Comparison of ENCODE assay signal across 14 cellular contexts in genomic region chr10:8137272-8137680, GRCh38.
A peak's percentile ranks its signal among the peaks of the same experiment; 100 is the strongest.
DNase-seq lines count a peak whose midpoint lies in the region; ATAC-seq and TF ChIP-seq lines count a peak whose summit lies in the region.
"Had no signal": no experiment of that assay in that cellular context is flagged by ENCODE, and none has a peak within 500 bp of the region (broad histone marks: within the 10 kb centered on the region; RNA-seq: fewer than 3 reads in every experiment).

No MANE protein-coding gene starts in this region.

- DNase-seq in CD4-positive, alpha-beta T cell = peak in 6 of 10 experiments; percentile 1 to 20 (median 10)
- peak; percentile 90 for DNase-seq in activated CD4-positive, alpha-beta T cell treated with anti-CD3 and anti-CD28 coated beads, Interleukin-2, amount 10 ng/mL, durations not matched to agents 24 days and 14 days
- DNase-seq in activated naive CD4-positive, alpha-beta T cell treated with anti-CD3 and anti-CD28 coated beads for 36 hours = peak; percentile 50
- peak; percentile 26 to 40 for DNase-seq in stimulated activated CD4-positive, alpha-beta T cell treated with anti-CD3 and anti-CD28 coated beads, Interleukin-15, amount 100 ng/mL, for 48 hours (ENCODE audit: low read depth in 2 of 2)
- no peak for DNase-seq in cardiac septum (ENCODE audit: low spot score)
- no peak for DNase-seq in SHP77 treated with DMSO at 0.1 percent for 48 hours (lab: John Stamatoyannopoulos, UW)
- DNase-seq in NCI-H2029 treated with DMSO at 0.1 percent for 48 hours (lab: John Stamatoyannopoulos, UW) = no peak
- DNase-seq: DMS79 treated with DMSO at 0.1 percent for 48 hours, NCI-H1105, Peyer's patch, uterus had no signal

- H3K9me3 Mint-ChIP-seq in CD4-positive, alpha-beta T cell = no peaks in the 10 kb centered on the region
- peaks cover 9% of the 10 kb centered on the region for H3K9me3 Mint-ChIP-seq in activated CD4-positive, alpha-beta T cell treated with anti-CD3 and anti-CD28 coated beads, Interleukin-2, amount 10 ng/mL, durations not matched to agents 24 days and 14 days
- H3K9me3 Mint-ChIP-seq in activated naive CD4-positive, alpha-beta T cell treated with anti-CD3 and anti-CD28 coated beads for 36 hours = no peaks in the 10 kb centered on the region

- peak overlapping the region; percentile 88 for H3K4me3 Mint-ChIP-seq in CD4-positive, alpha-beta T cell
- H3K4me3 Mint-ChIP-seq in activated CD4-positive, alpha-beta T cell treated with anti-CD3 and anti-CD28 coated beads, Interleukin-2, amount 10 ng/mL, durations not matched to agents 24 days and 14 days = peak overlapping the region; percentile 82
- H3K4me3 Mint-ChIP-seq in activated naive CD4-positive, alpha-beta T cell treated with anti-CD3 and anti-CD28 coated beads for 36 hours = peak overlapping the region; percentile 53

- no peaks in the 10 kb centered on the region for H3K9me3 ChIP-seq in CD4-positive, alpha-beta T cell (ENCODE audit: control insufficient read depth, low read length)
- H3K9me3 ChIP-seq: HAP-1, Peyer's patch, uterus had no signal

- H3K27ac Mint-ChIP-seq in CD4-positive, alpha-beta T cell = peak overlapping the region; percentile 90
- H3K27ac Mint-ChIP-seq in activated CD4-positive, alpha-beta T cell treated with anti-CD3 and anti-CD28 coated beads, Interleukin-2, amount 10 ng/mL, durations not matched to agents 24 days and 14 days = peak overlapping the region; percentile 89
- H3K27ac Mint-ChIP-seq in activated naive CD4-positive, alpha-beta T cell treated with anti-CD3 and anti-CD28 coated beads for 36 hours = peak overlapping the region; percentile 59

- CTCF ChIA-PET in CD4-positive, alpha-beta T cell (lab: Charles Lee) = no interaction called here
- CTCF ChIA-PET in activated naive CD4-positive, alpha-beta T cell treated with anti-CD3 and anti-CD28 coated beads for 36 hours (lab: Charles Lee) = interaction anchor here (0.9 to 1.8 kb wide), 2 partner anchors 74 to 265 kb away, joined by 4 read pairs; no protein-coding TSS in a partner anchor

- intact Hi-C loops in CD4-positive, alpha-beta T cell (cut with DNase I, micrococcal nuclease) = loop anchor here (2.0 to 5.0 kb wide), 4 partner anchors 45 to 960 kb away; no protein-coding TSS in a partner anchor
- intact Hi-C loops in activated CD4-positive, alpha-beta T cell treated with anti-CD3 and anti-CD28 coated beads, Interleukin-2, amount 10 ng/mL, durations not matched to agents 24 days and 14 days (cut with micrococcal nuclease) = loop anchor here (1.0 to 10.0 kb wide), 6 partner anchors 46 to 888 kb away; no protein-coding TSS in a partner anchor
- intact Hi-C loops in activated naive CD4-positive, alpha-beta T cell treated with anti-CD3 and anti-CD28 coated beads for 36 hours (cut with micrococcal nuclease) = loop anchor here (2.0 to 10.0 kb wide), 7 partner anchors 46 to 1160 kb away; no protein-coding TSS in a partner anchor
- intact Hi-C loops in cardiac septum (cut with DNase I) = no loop called here

- ATAC-seq in CD4-positive, alpha-beta T cell (ENCODE audit: poor library complexity) = peak; percentile 79
- no peak for ATAC-seq in GM21360 (IDR thresholded peaks at IDR 0.05; ENCODE audit: unreplicated experiment)
- ATAC-seq: GM12878 had no signal

- H3K27me3 Mint-ChIP-seq in CD4-positive, alpha-beta T cell = no peaks in the 10 kb centered on the region
- no peaks in the 10 kb centered on the region for H3K27me3 Mint-ChIP-seq in activated CD4-positive, alpha-beta T cell treated with anti-CD3 and anti-CD28 coated beads, Interleukin-2, amount 10 ng/mL, durations not matched to agents 24 days and 14 days
- H3K27me3 Mint-ChIP-seq in activated naive CD4-positive, alpha-beta T cell treated with anti-CD3 and anti-CD28 coated beads for 36 hours (ENCODE audit: low read depth) = peaks cover 6% of the 10 kb centered on the region

- no peaks in the 10 kb centered on the region for H3K36me3 Mint-ChIP-seq in CD4-positive, alpha-beta T cell (ENCODE audit: low read depth)
- H3K36me3 Mint-ChIP-seq in activated CD4-positive, alpha-beta T cell treated with anti-CD3 and anti-CD28 coated beads, Interleukin-2, amount 10 ng/mL, durations not matched to agents 24 days and 14 days (ENCODE audit: low read depth) = no peaks in the 10 kb centered on the region
- H3K36me3 Mint-ChIP-seq in activated naive CD4-positive, alpha-beta T cell treated with anti-CD3 and anti-CD28 coated beads for 36 hours (ENCODE audit: low read depth) = no peaks in the 10 kb centered on the region

- TF ChIP-seq CTCF in CD4-positive, alpha-beta T cell (IDR thresholded peaks at IDR 0.05) = no peak

- peaks cover 40% of the 10 kb centered on the region for H3K4me1 Mint-ChIP-seq in CD4-positive, alpha-beta T cell (ENCODE audit: low read depth)
- H3K4me1 Mint-ChIP-seq in activated CD4-positive, alpha-beta T cell treated with anti-CD3 and anti-CD28 coated beads, Interleukin-2, amount 10 ng/mL, durations not matched to agents 24 days and 14 days = peaks cover 66% of the 10 kb centered on the region
- peaks cover 45% of the 10 kb centered on the region for H3K4me1 Mint-ChIP-seq in activated naive CD4-positive, alpha-beta T cell treated with anti-CD3 and anti-CD28 coated beads for 36 hours (ENCODE audit: low read depth)

- POLR2A ChIA-PET in CD4-positive, alpha-beta T cell (lab: Charles Lee) = interaction anchor here (0.7 to 3.4 kb wide), 11 partner anchors 9 to 265 kb away, joined by 3 to 30 read pairs (median 4); partner anchors contain the start of gene GATA3

- peak overlapping the region; percentile 61 for H3K27ac ChIP-seq in CD4-positive, alpha-beta T cell (ENCODE audit: low read depth, low read length)
- H3K27ac ChIP-seq: Peyer's patch, uterus had no signal

- no peaks in the 10 kb centered on the region for H3K27me3 ChIP-seq in CD4-positive, alpha-beta T cell (ENCODE audit: control insufficient read depth, insufficient read depth, low read length)
- H3K27me3 ChIP-seq: Peyer's patch, uterus had no signal

Comparison
In these comparisons a context has a peak if more than half of its experiments do, and no peak if none do; other contexts are left out.
1. DNase-seq: peak in CD4-positive, alpha-beta T cell (6 of 10), activated CD4-positive, alpha-beta T cell treated with anti-CD3 and anti-CD28 coated beads, Interleukin-2, amount 10 ng/mL, durations not matched to agents 24 days and 14 days (single experiment), activated naive CD4-positive, alpha-beta T cell treated with anti-CD3 and anti-CD28 coated beads for 36 hours (single experiment) and stimulated activated CD4-positive, alpha-beta T cell treated with anti-CD3 and anti-CD28 coated beads, Interleukin-15, amount 100 ng/mL, for 48 hours (2 of 2); none in cardiac septum (single experiment), SHP77 treated with DMSO at 0.1 percent for 48 hours (single experiment) and NCI-H2029 treated with DMSO at 0.1 percent for 48 hours (single experiment).
2. Peak in every context shown above with its lines, with median percentiles within 50 percentile points of each other: H3K27ac Mint-ChIP-seq and H3K4me3 Mint-ChIP-seq.